Comparison of ENCODE assay signal across 8 cellular contexts in genomic region chr14:104753528-104754212, GRCh38. TPM values are rescaled to one million over a fixed set of nuclear protein-coding genes. Genes with fewer than 3 reads are reported as not detected.
A peak's percentile ranks its signal among the peaks of the same experiment; 100 is the strongest.
DNase-seq lines count a peak whose midpoint lies in the region; ATAC-seq and TF ChIP-seq lines count a peak whose summit lies in the region.

No MANE protein-coding gene starts in this region.

- H3K18ac ChIP-seq in trophoblast cell (ENCODE audit: low read length): peak overlapping the region; percentile 87

- H3K36me3 Mint-ChIP-seq in T-helper 17 cell (ENCODE audit: low read depth): peaks cover 3% of the 10 kb centered on the region

- H2BK5ac ChIP-seq in trophoblast cell (ENCODE audit: low read depth, low read length, poor library complexity): peak overlapping the region; percentile 78

- H3K36me3 ChIP-seq in H7 (replicated peaks; ENCODE audit: control insufficient read depth, insufficient read depth, low read length): peaks cover 19% of the 10 kb centered on the region
- peaks cover 18% of the 10 kb centered on the region for H3K36me3 ChIP-seq in fibroblast of lung (ENCODE audit: control insufficient read depth, insufficient read depth, low read length)
- peaks cover 34 to 36% of the 10 kb centered on the region in 2 experiments for H3K36me3 ChIP-seq in trophoblast cell (ENCODE audit: control insufficient read depth in 1 of 2, insufficient read depth in 2 of 2, low read length in 2 of 2)

- peak overlapping the region; percentile 85 for H4K12ac ChIP-seq in trophoblast cell (ENCODE audit: low read depth, low read length)

- H3K4me2 ChIP-seq in fibroblast of lung (ENCODE audit: extremely low read depth, insufficient read depth, low read length): peak overlapping the region; percentile 88
- H3K4me2 ChIP-seq in trophoblast cell (ENCODE audit: low read length): peak overlapping the region; percentile 92

- no peaks in the 10 kb centered on the region for H4K20me1 ChIP-seq in fibroblast of lung (ENCODE audit: control insufficient read depth, extremely low read depth, insufficient read depth, low read length)

- H3K79me1 ChIP-seq in trophoblast cell (ENCODE audit: low read length): peaks cover 8% of the 10 kb centered on the region

- H3K9me3 ChIP-seq in T-helper 17 cell (ENCODE audit: control insufficient read depth, low read length, poor library complexity, severe bottlenecking): no peaks in the 10 kb centered on the region
- H3K9me3 ChIP-seq in fibroblast of lung (ENCODE audit: control insufficient read depth, insufficient read depth, low read depth, low read length): no peaks in the 10 kb centered on the region
- H3K9me3 ChIP-seq in trophoblast cell (ENCODE audit: insufficient read depth, low read depth, low read length): peaks cover 16% of the 10 kb centered on the region

- peaks cover 26% of the 10 kb centered on the region for H3K4me1 Mint-ChIP-seq in T-helper 17 cell

- peak overlapping the region; percentile 97 for H4K8ac ChIP-seq in trophoblast cell (ENCODE audit: low read depth, low read length)

- peak overlapping the region; percentile 90 for H2BK120ac ChIP-seq in trophoblast cell (ENCODE audit: insufficient read depth, low read length, poor library complexity)

- peaks cover 43% of the 10 kb centered on the region for H3K79me2 ChIP-seq in fibroblast of lung (ENCODE audit: control insufficient read depth, insufficient read depth, low read length)
- peaks cover 13% of the 10 kb centered on the region for H3K79me2 ChIP-seq in trophoblast cell (ENCODE audit: control insufficient read depth, insufficient read depth, low read length, poor library complexity)

- no CpG with 5 or more reads among the region's 30 CpGs for WGBS in trophoblast cell (ENCODE audit: extremely low coverage, insufficient coverage, insufficient read length)

- H3K27ac ChIP-seq in fibroblast of lung (ENCODE audit: insufficient read depth, low read length) (peak overlapping the region; percentile 88), trophoblast cell (ENCODE audit: low read depth, low read length) (peak overlapping the region; percentile 66)

- peak overlapping the region; percentile 90 for H3K4ac ChIP-seq in trophoblast cell (ENCODE audit: low read depth, low read length)

- peak overlapping the region; percentile 88 for H3K27ac Mint-ChIP-seq in T-helper 17 cell

- H2AFZ ChIP-seq in fibroblast of lung (ENCODE audit: low read length) (no peak overlapping the region), trophoblast cell (ENCODE audit: insufficient read depth, low read length, poor library complexity) (peak overlapping the region; percentile 68)

- DNase-seq in H7 (no peak), T-helper 17 cell (no peak), fibroblast of lung (ENCODE audit: low read depth in 2 of 2) (peak in 1 of 2 donors; percentile 9), trophoblast cell (peak; percentile 31 to 64), GDM1 (lab: John Stamatoyannopoulos, UW) (no peak), HuH-7.5 (ENCODE audit: low spot score) (no peak)

- H3K27me3 Mint-ChIP-seq in T-helper 17 cell: no peaks in the 10 kb centered on the region

- H4K91ac ChIP-seq in trophoblast cell (ENCODE audit: low read depth, low read length): peak overlapping the region; percentile 74

- H3K4me1 ChIP-seq in fibroblast of lung (ENCODE audit: control insufficient read depth, extremely low read depth, insufficient read depth, low read length) (peaks cover 23% of the 10 kb centered on the region), trophoblast cell (ENCODE audit: control insufficient read depth in 1 of 2, insufficient read depth in 2 of 2, low read length in 2 of 2) (peaks cover 11 to 20% of the 10 kb centered on the region in 2 experiments)

- H3K23ac ChIP-seq in trophoblast cell (ENCODE audit: low read length): no peak overlapping the region

- H3K9ac ChIP-seq in fibroblast of lung (ENCODE audit: insufficient read depth, low read length): peak overlapping the region; percentile 88
- H3K9ac ChIP-seq in trophoblast cell (ENCODE audit: low read length): peak overlapping the region; percentile 98

- peak overlapping the region; percentile 80 for H2AK5ac ChIP-seq in trophoblast cell (ENCODE audit: low read length)

- H3K27me3 ChIP-seq in H7 (ENCODE audit: control insufficient read depth, insufficient read depth, low read length) (no peaks in the 10 kb centered on the region), fibroblast of lung (ENCODE audit: control insufficient read depth, insufficient read depth, low read length) (no peaks in the 10 kb centered on the region), trophoblast cell (ENCODE audit: insufficient read depth, low read length) (no peaks in the 10 kb centered on the region)

- no peak for TF ChIP-seq CTCF in fibroblast of lung (conservative IDR thresholded peaks at IDR 0.05 in 1 of 2, IDR thresholded peaks at IDR 0.05 in 1 of 2; ENCODE audit: low read depth in 1 of 2, low read length in 2 of 2)

- H3K14ac ChIP-seq in trophoblast cell (ENCODE audit: low read length): peak overlapping the region; percentile 93

- H2BK12ac ChIP-seq in trophoblast cell (ENCODE audit: low read length): no peak overlapping the region

- no peak for ATAC-seq in T-helper 17 cell
- ATAC-seq in GM21367 (IDR thresholded peaks at IDR 0.05; ENCODE audit: unreplicated experiment): no peak
- no peak for ATAC-seq in HG03521 (IDR thresholded peaks at IDR 0.05; ENCODE audit: unreplicated experiment)

- peak overlapping the region; percentile 97 for H3K4me3 ChIP-seq in H7 (ENCODE audit: insufficient read depth, low read depth, low read length)
- H3K4me3 ChIP-seq in fibroblast of lung (replicated peaks in 1 of 4; ENCODE audit: control extremely low read depth in 1 of 4, insufficient read depth in 1 of 4, low read depth in 3 of 4, low read length in 4 of 4): peak overlapping the region; percentile 64 to 88 (median 80)
- H3K4me3 ChIP-seq in trophoblast cell (ENCODE audit: low read depth, low read length): peak overlapping the region; percentile 100

- H3K4me3 Mint-ChIP-seq in T-helper 17 cell: peak overlapping the region; percentile 96

RNA-seq across cellular contexts. Expression of gene SIVA1, which starts 0.7 kb away (rescaled TPM):
- total RNA-seq in H7 (2014; rRNA removed; shearing (Covaris generic)): 206 and 249 TPM in 2 replicates
- total RNA-seq in T-helper 17 cell: 10 to 100 TPM; 76.2 to 85.7 TPM
- total RNA-seq in fibroblast of lung: 60.6 and 65.1 TPM in 2 replicates
- 26.1 and 37.4 TPM in 2 replicates for polyA plus RNA-seq in fibroblast of lung
- polyA plus RNA-seq in fibroblast of lung (2012): 56.6 and 101 TPM in 2 replicates
- polyA minus RNA-seq in fibroblast of lung (ENCODE audit: low replicate concordance): 10.0 and 10.9 TPM in 2 replicates
- polyA plus RNA-seq in trophoblast cell (2013): 88.0 and 93.0 TPM in 2 replicates

RNA-seq across cellular contexts. Expression of gene ADSS1, which starts 29.6 kb away (rescaled TPM):
- total RNA-seq in H7 (2014; rRNA removed; shearing (Covaris generic)): 10.3 and 11.2 TPM in 2 replicates
- total RNA-seq in T-helper 17 cell (1 to 10 TPM; 2.4 to 2.9 TPM), fibroblast of lung (2.3 and 3.5 TPM in 2 replicates)
- 1.3 and 2.2 TPM in 2 replicates for polyA plus RNA-seq in fibroblast of lung
- 2.3 and 2.7 TPM in 2 replicates for polyA plus RNA-seq in fibroblast of lung (2012)
- 0.15 TPM in 1 of 2 replicates, not detected in the other for polyA minus RNA-seq in fibroblast of lung (ENCODE audit: low replicate concordance)
- polyA plus RNA-seq in trophoblast cell (2013): 2.9 and 3.4 TPM in 2 replicates

RNA-seq across cellular contexts. Expression of gene AKT1, which starts 41.9 kb away (rescaled TPM):
- 152 and 165 TPM in 2 replicates for total RNA-seq in H7 (2014; rRNA removed; shearing (Covaris generic))
- total RNA-seq in T-helper 17 cell (10 to 100 TPM; 72.4 to 77.2 TPM), fibroblast of lung (127 and 131 TPM in 2 replicates)
- polyA plus RNA-seq in fibroblast of lung: 83.2 and 109 TPM in 2 replicates
- 98.5 and 138 TPM in 2 replicates for polyA plus RNA-seq in fibroblast of lung (2012)
- 376 and 400 TPM in 2 replicates for polyA minus RNA-seq in fibroblast of lung (ENCODE audit: low replicate concordance)
- polyA plus RNA-seq in trophoblast cell (2013): 175 TPM in 2 replicates

RNA-seq across cellular contexts. Expression of gene ZBTB42, which starts 47.2 kb away (rescaled TPM):
- 9.1 and 9.5 TPM in 2 replicates for total RNA-seq in H7 (2014; rRNA removed; shearing (Covaris generic))
- total RNA-seq in T-helper 17 cell (1 to 10 TPM; 2.7 to 3.3 TPM), fibroblast of lung (2.3 and 2.8 TPM in 2 replicates)
- 0.99 and 1.1 TPM in 2 replicates for polyA plus RNA-seq in fibroblast of lung
- 1.7 and 2.1 TPM in 2 replicates for polyA plus RNA-seq in fibroblast of lung (2012)
- 2.6 and 4.9 TPM in 2 replicates for polyA minus RNA-seq in fibroblast of lung (ENCODE audit: low replicate concordance)
- polyA plus RNA-seq in trophoblast cell (2013): 4.6 and 4.7 TPM in 2 replicates

Comparison
In these comparisons a context has a peak if more than half of its experiments do, and no peak if none do; other contexts are left out.
1. DNase-seq: peak in trophoblast cell (2 of 2); none in H7 (single experiment), T-helper 17 cell (0 of 3), GDM1 (single experiment) and HuH-7.5 (single experiment).
2. Peak in every context shown above with its lines, with median percentiles within 50 percentile points of each other: H3K4me3 ChIP-seq.